In the genomic region with DNA sequence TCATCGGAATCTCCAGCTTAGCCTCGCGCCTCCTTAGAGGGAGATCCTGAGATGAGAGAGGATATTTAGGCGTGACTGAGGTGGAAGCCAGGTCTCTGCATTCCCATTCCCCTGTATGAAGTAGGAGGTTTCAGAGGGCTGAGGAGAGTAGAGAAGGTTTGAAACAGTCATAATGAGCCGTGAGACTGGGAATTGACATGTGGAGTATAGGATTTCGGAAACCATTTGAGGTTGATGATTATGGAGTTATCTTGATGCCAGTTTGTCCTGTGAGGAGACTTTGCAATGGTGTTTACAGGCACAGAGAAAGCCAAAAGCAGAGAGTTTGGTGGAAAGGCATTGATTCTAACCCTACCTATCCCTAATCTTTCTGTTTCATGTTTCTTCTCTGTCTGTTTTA, we compare ENCODE assay signal across 8 cellular contexts. TPM values are rescaled to one million over a fixed set of nuclear protein-coding genes. Genes with fewer than 3 reads are reported as not detected.
DNase-seq lines count a peak whose midpoint lies in the region; ATAC-seq, FAIRE-seq and TF ChIP-seq lines count a peak whose summit lies in the region.

No MANE protein-coding gene starts in this region.

- H3K4me1 Mint-ChIP-seq in memory B cell = peaks cover 27% of the 10 kb centered on the region

- H3K4me2 ChIP-seq in GM12878 (ENCODE audit: control insufficient read depth, insufficient read depth) = peak overlapping the region; percentile 75

- TF ChIP-seq CTCF in left ventricle myocardium inferior (IDR thresholded peaks at IDR 0.05; ENCODE audit: borderline replicate concordance) (no peak), GM12878 (IDR thresholded peaks at IDR 0.05 in 2 of 3, conservative IDR thresholded peaks at IDR 0.05 in 1 of 3; ENCODE audit: control insufficient read depth in 2 of 3, extremely low read depth in 1 of 3, insufficient read depth in 1 of 3, low read depth in 3 of 3, low read length in 3 of 3) (no peak), GM20000 (IDR thresholded peaks at IDR 0.05; ENCODE audit: extremely low read depth, missing control alignments) (no peak)

- H3K9ac ChIP-seq in GM12878 (ENCODE audit: control insufficient read depth, insufficient read depth, low read length) = peak overlapping the region; percentile 61

- POLR2A ChIA-PET in GM12878 (lab: Charles Lee) = interaction anchor here (0.8 to 1.0 kb wide), 2 partner anchors 11 to 12 kb away, joined by 4 to 5 read pairs; no protein-coding TSS in a partner anchor

- RAD21 ChIA-PET in GM12878 (lab: Charles Lee; ENCODE audit: unreplicated experiment) = interaction anchor here (0.8 to 4.4 kb wide), 4 partner anchors 12 to 77 kb away, joined by 3 to 22 read pairs (median 6); no protein-coding TSS in a partner anchor

- ATAC-seq in left ventricle myocardium superior (no peak), GM12878 (no peak), memory B cell (ENCODE audit: low read depth) (no peak)

- no peaks in the 10 kb centered on the region for H4K20me1 ChIP-seq in GM12878 (ENCODE audit: control insufficient read depth, insufficient read depth)

- peak overlapping the region; percentile 2 for H3K4me3 Mint-ChIP-seq in memory B cell

- FAIRE-seq in GM12878 (lab: Jason Lieb, UNC) = no peak

- H3K36me3 Mint-ChIP-seq in memory B cell = peaks cover 3% of the 10 kb centered on the region

- CTCF ChIA-PET in GM12878 (lab: Yijun Ruan, JAX) = interaction anchor here (1.0 to 4.2 kb wide), 7 partner anchors 12 to 772 kb away, joined by 3 to 19 read pairs (median 3); no protein-coding TSS in a partner anchor

- peaks cover 42% of the 10 kb centered on the region for H3K79me2 ChIP-seq in GM12878 (ENCODE audit: control insufficient read depth, insufficient read depth, low read length)

- WGBS in GM12878 (ENCODE audit: insufficient coverage, insufficient replicate concordance, low lambda C conversion rate, missing lambda C conversion rate) = 54% methylated on average over 6 of the region's 6 CpGs
- 35% methylated on average over 6 of the region's 6 CpGs for WGBS in urinary bladder

- TF ChIP-seq EP300 in GM12878 (IDR thresholded peaks at IDR 0.05; ENCODE audit: borderline replicate concordance in 1 of 2, control insufficient read depth in 1 of 2, low read depth in 2 of 2, low read length in 2 of 2) = no peak

- H3K9me3 Mint-ChIP-seq in memory B cell = no peaks in the 10 kb centered on the region

- DNase-seq in left ventricle myocardium inferior (no peak), left ventricle myocardium superior (no peak), GM12878 (ENCODE audit: low read depth, low spot score) (no peak), memory B cell (ENCODE audit: low spot score in 2 of 2) (no peak), HCEC 1CT (no peak), GM03348 (ENCODE audit: low spot score) (no peak), GM20000 (ENCODE audit: low spot score) (no peak)

- H3K27me3 Mint-ChIP-seq in memory B cell = no peaks in the 10 kb centered on the region

- no peak overlapping the region for H3K27ac Mint-ChIP-seq in memory B cell

- no TSS peak for BruUV-seq in GM12878 (replicated peaks; lab: Mats Ljungman, UMichigan)

- H3K9me3 ChIP-seq in left ventricle myocardium inferior (replicated peaks) (no peaks in the 10 kb centered on the region), GM12878 (replicated peaks; ENCODE audit: control insufficient read depth, insufficient read depth, low read length) (no peaks in the 10 kb centered on the region)

- in situ Hi-C loops in GM12878 (cut with MboI) = no loop called here

- no peak for TF ChIP-seq RAD21 in GM12878 (IDR thresholded peaks at IDR 0.05; ENCODE audit: insufficient read depth, low read depth, low read length)

- intact Hi-C loops in left ventricle myocardium inferior (cut with micrococcal nuclease) = loop anchor here (10.0 kb wide), 1 partner anchor 69 kb away; no protein-coding TSS in a partner anchor
- intact Hi-C loops in left ventricle myocardium superior (cut with micrococcal nuclease) = no loop called here
- intact Hi-C loops in GM12878 (cut with micrococcal nuclease; ENCODE audit: unreplicated experiment) = no loop called here

- SMC1A ChIA-PET in GM12878 (lab: Charles Lee; ENCODE audit: uncharacterized antibody, unreplicated experiment) = interaction anchor here (0.7 to 2.2 kb wide), 5 partner anchors 12 to 167 kb away, joined by 3 to 8 read pairs (median 4); no protein-coding TSS in a partner anchor

- H3K36me3 ChIP-seq in left ventricle myocardium inferior = no peaks in the 10 kb centered on the region
- no peaks in the 10 kb centered on the region; a peak in 1 of 4 replicates for H3K36me3 ChIP-seq in GM12878 (ENCODE audit: control insufficient read depth in 2 of 2, insufficient read depth in 2 of 2, low read length in 1 of 2)
- H3K36me3 ChIP-seq in urinary bladder (ENCODE audit: insufficient read depth) = no peaks in the 10 kb centered on the region

- H3K4me3 ChIP-seq in left ventricle myocardium inferior (peak overlapping the region; percentile 82), GM12878 (peak overlapping the region; percentile 69), urinary bladder (ENCODE audit: low read depth, low read length) (peak overlapping the region; percentile 24)

- H2AFZ ChIP-seq in GM12878 (ENCODE audit: control insufficient read depth, low read depth, low read length) = no peak overlapping the region

- no peak for TF ChIP-seq POLR2A in GM12878 (IDR thresholded peaks at IDR 0.05; ENCODE audit: low read depth, low read length)

- peak overlapping the region; percentile 93 for H3K27ac ChIP-seq in left ventricle myocardium inferior (replicated peaks)
- peak overlapping the region; percentile 80 for H3K27ac ChIP-seq in GM12878 (ENCODE audit: control insufficient read depth, insufficient read depth)
- no peak overlapping the region for H3K27ac ChIP-seq in urinary bladder (ENCODE audit: low read depth)

- H3K27me3 ChIP-seq in left ventricle myocardium inferior (ENCODE audit: low read depth) (no peaks in the 10 kb centered on the region), GM12878 (replicated peaks in 1 of 2; ENCODE audit: control insufficient read depth in 2 of 2, insufficient read depth in 2 of 2, low read length in 1 of 2) (no peaks in the 10 kb centered on the region)

- peaks cover 37% of the 10 kb centered on the region for H3K4me1 ChIP-seq in left ventricle myocardium inferior
- H3K4me1 ChIP-seq in GM12878 (ENCODE audit: control insufficient read depth, insufficient read depth, low read length) = peaks cover 26% of the 10 kb centered on the region
- H3K4me1 ChIP-seq in urinary bladder (ENCODE audit: insufficient read depth) = peaks cover 1% of the 10 kb centered on the region

TF ChIP-seq in GM12878, 131 proteins besides CTCF, POLR2A, EP300 and RAD21 (continues in another document):
- TF ChIP-seq NBN (IDR thresholded peaks at IDR 0.05) = no peak
- no peak for TF ChIP-seq MTA3 (IDR thresholded peaks at IDR 0.05; ENCODE audit: borderline replicate concordance, low read length)
- no peak for TF ChIP-seq HDAC6 (IDR thresholded peaks at IDR 0.05; ENCODE audit: unreplicated experiment)

RNA-seq across cellular contexts. Expression of a gene that starts 2.0 kb away (rescaled TPM):
- total RNA-seq in left ventricle myocardium inferior (15.9 TPM), left ventricle myocardium superior (13.8 TPM), GM12878 (2014; rRNA removed) (10.7 and 11.0 TPM in 2 replicates), GM12878 (2014; rRNA removed; fragmentation: Illumina TruSeq; extraction: Trizol) (1.8 and 2.0 TPM in 2 replicates), GM12878 (2021) (8.9 and 9.3 TPM in 2 replicates), urinary bladder (5.9 TPM)
- 19.0 and 21.7 TPM in 2 replicates for total RNA-seq in GM12878 (2013; cell fraction: nucleolus; rRNA removed)
- 1.9 TPM for polyA plus RNA-seq in GM12878 (2011; ENCODE audit: low read depth)
- polyA plus RNA-seq in GM12878 (2011; rRNA removed) (3.7 and 4.5 TPM in 2 replicates), GM12878 (2014; fragmentation: Illumina TruSeq; extraction: Trizol) (0.89 and 1.3 TPM in 2 replicates), GM12878 (2014; fragmentation: Nextera tagmentation; extraction: Ambion mirVana) (1 to 10 TPM in 1 of 2 experiments, under 1 TPM in 1; 0.58 to 1.7 TPM), GM12878 (2014; rRNA removed) (6.3 and 9.3 TPM in 2 replicates), GM12878 (2016; fragmentation: Nextera tagmentation; extraction: Ambion mirVana) (1 to 10 TPM; 7.4 to 8.9 TPM), urinary bladder (12.2 TPM)
- 4.4 and 9.0 TPM in 2 replicates for polyA plus RNA-seq in GM12878 (2011; cell fraction: cytosol; rRNA removed)
- 4.8 and 7.7 TPM in 2 replicates for polyA plus RNA-seq in GM12878 (2011; cell fraction: nucleus; rRNA removed)
- 6.1 and 7.9 TPM in 2 replicates for polyA plus RNA-seq in GM12878 (2012)
- 3.3 and 3.4 TPM in 2 replicates for polyA minus RNA-seq in GM12878 (2011; rRNA and poly(A)+ RNA removed)
- polyA minus RNA-seq in GM12878 (2011; cell fraction: cytosol; rRNA and poly(A)+ RNA removed) = 4.3 and 5.1 TPM in 2 replicates
- polyA minus RNA-seq in GM12878 (2011; cell fraction: nucleus; rRNA and poly(A)+ RNA removed) = 8.1 and 15.2 TPM in 2 replicates

RNA-seq across cellular contexts. Expression of a gene that starts 30.4 kb away (rescaled TPM):
- 2.9 TPM for total RNA-seq in left ventricle myocardium inferior
- 3.0 TPM for total RNA-seq in left ventricle myocardium superior
- total RNA-seq in GM12878 (2013; cell fraction: nucleolus; rRNA removed) = 10.0 and 12.3 TPM in 2 replicates
- total RNA-seq in GM12878 (2014; rRNA removed) = 1.8 and 2.1 TPM in 2 replicates
- total RNA-seq in GM12878 (2014; rRNA removed; fragmentation: Illumina TruSeq; extraction: Trizol) = 2.7 and 3.7 TPM in 2 replicates
- 2.7 and 3.3 TPM in 2 replicates for total RNA-seq in GM12878 (2021)
- 1.2 TPM for polyA plus RNA-seq in GM12878 (2011; ENCODE audit: low read depth)
- polyA plus RNA-seq in GM12878 (2011; rRNA removed) = 2.8 and 3.0 TPM in 2 replicates
- 1.8 and 2.1 TPM in 2 replicates for polyA plus RNA-seq in GM12878 (2011; cell fraction: cytosol; rRNA removed)
- polyA plus RNA-seq in GM12878 (2011; cell fraction: nucleus; rRNA removed) = 1.5 and 1.8 TPM in 2 replicates
- 1.3 and 1.7 TPM in 2 replicates for polyA plus RNA-seq in GM12878 (2012)
- 1.8 and 2.1 TPM in 2 replicates for polyA plus RNA-seq in GM12878 (2014; fragmentation: Illumina TruSeq; extraction: Trizol)
- 1 to 10 TPM; 1.0 to 1.2 TPM for polyA plus RNA-seq in GM12878 (2014; fragmentation: Nextera tagmentation; extraction: Ambion mirVana)
- 1.2 and 1.8 TPM in 2 replicates for polyA plus RNA-seq in GM12878 (2014; rRNA removed)
- polyA plus RNA-seq in GM12878 (2016; fragmentation: Nextera tagmentation; extraction: Ambion mirVana) = 1 to 10 TPM; 1.1 to 1.5 TPM
- polyA minus RNA-seq in GM12878 (2011; rRNA and poly(A)+ RNA removed) = 3.1 and 3.7 TPM in 2 replicates
- 1.8 TPM in 1 of 2 replicates, not detected in the other for polyA minus RNA-seq in GM12878 (2011; cell fraction: cytosol; rRNA and poly(A)+ RNA removed)
- polyA minus RNA-seq in GM12878 (2011; cell fraction: nucleus; rRNA and poly(A)+ RNA removed) = 1.7 and 4.5 TPM in 2 replicates
- total RNA-seq in urinary bladder = 9.9 TPM
- 1.7 TPM for polyA plus RNA-seq in urinary bladder

Comparison
In these comparisons a context has a peak if more than half of its experiments do, and no peak if none do; other contexts are left out.
1. H3K4me3 ChIP-seq: peak in every context shown above with its lines; median percentile 82 in left ventricle myocardium inferior; 69 in GM12878; 24 in urinary bladder.